Comparison of ENCODE assay signal across 32 cellular contexts in the genomic region with DNA sequence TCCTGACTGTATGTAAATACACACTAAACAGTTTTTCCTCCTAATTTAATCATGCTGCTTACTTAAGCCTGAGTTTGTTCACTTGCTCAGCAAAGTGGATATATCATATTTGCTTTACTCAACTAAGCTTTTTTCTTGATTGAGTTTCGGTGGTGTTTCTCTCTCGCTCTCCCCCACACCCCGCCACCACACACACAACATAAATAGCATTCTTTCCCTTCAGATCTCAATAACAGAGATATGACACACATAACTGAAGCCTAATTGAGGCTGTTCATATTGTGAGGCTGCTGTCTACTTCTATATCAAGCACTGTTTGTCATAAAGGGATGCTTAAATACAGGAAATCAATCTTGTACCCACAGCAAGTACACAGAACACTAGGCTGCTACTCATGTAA.
"Had no signal": no experiment of that assay in that cellular context is flagged by ENCODE, and none has a peak within 500 bp of the region (broad histone marks: within the 10 kb centered on the region; RNA-seq: fewer than 3 reads in every experiment).

No MANE protein-coding gene starts in this region.

- H3K27me3 Mint-ChIP-seq: activated CD4-positive, alpha-beta T cell treated with anti-CD3 and anti-CD28 coated beads, Interleukin-2, amount 10 ng/mL, durations not matched to agents 24 days and 14 days; activated CD8-positive, alpha-beta T cell treated with anti-CD3 and anti-CD28 coated beads for 36 hours; activated T-helper 17 cell treated with anti-CD3 and anti-CD28 coated beads, Interleukin-2, amount 50 U/mL, for 72 hours had no signal

- DNase-seq: activated CD4-positive, alpha-beta T cell treated with anti-CD3 and anti-CD28 coated beads, Interleukin-2, amount 10 ng/mL, durations not matched to agents 24 days and 14 days; activated CD4-positive, alpha-beta T cell treated with anti-CD3 and anti-CD28 coated beads, Interleukin-2, amount 50 U/mL, for 4 hours; activated CD8-positive, alpha-beta T cell treated with anti-CD3 and anti-CD28 coated beads for 36 hours; activated effector memory CD4-positive, alpha-beta T cell treated with anti-CD3 and anti-CD28 coated beads, Interleukin-2, amount 50 U/mL, for 16 hours; activated naive CD4-positive, alpha-beta T cell; activated naive CD8-positive, alpha-beta T cell treated with anti-CD3 and anti-CD28 coated beads, Interleukin-2, amount 10 ng/mL, durations not matched to agents 7 days and 5 days; activated T-cell treated with anti-CD3 and anti-CD28 coated beads, Interleukin-2, amount 50 U/mL, for 1 hour; activated T-cell treated with anti-CD3 and anti-CD28 coated beads, Interleukin-2, amount 50 U/mL, for 72 hours; body of pancreas; caudate nucleus; cerebellar nuclear complex; Karpas-422; KBM-7; NCI-H1105; NCI-H1436; NCI-H1694; NCI-H1930; NCI-H2081 treated with DMSO at 0.1 percent for 48 hours; NCI-H2171; NCI-H510A; NCI-H526 treated with DMSO at 0.1 percent for 48 hours; PC-3; Peyer's patch; RPMI8226; SK-N-SH had no signal

- H3K4me3 Mint-ChIP-seq: activated CD4-positive, alpha-beta T cell treated with anti-CD3 and anti-CD28 coated beads, Interleukin-2, amount 10 ng/mL, durations not matched to agents 24 days and 14 days; activated CD8-positive, alpha-beta T cell treated with anti-CD3 and anti-CD28 coated beads for 36 hours; activated naive CD4-positive, alpha-beta T cell treated with anti-CD3 and anti-CD28 coated beads, Interleukin-2, amount 50 U/mL, for 24 hours; activated naive CD8-positive, alpha-beta T cell treated with anti-CD3 and anti-CD28 coated beads, Interleukin-2, amount 10 ng/mL, durations not matched to agents 7 days and 5 days; activated T-cell treated with anti-CD3 and anti-CD28 coated beads, Interleukin-2, amount 50 U/mL, for 72 hours; activated T-helper 17 cell treated with anti-CD3 and anti-CD28 coated beads, Interleukin-2, amount 50 U/mL, for 72 hours; T-helper 1 cell treated with Interleukin-12 subunit alpha and Interleukin-12 subunit beta and Interleukin-4 antibody, amounts not matched to agents 30 μg/mL and 1 μg/mL, for 36 hours; T-helper 2 cell treated with Interferon-gamma antibody and Interleukin-4, amounts not matched to agents 5 μg/mL and 100 μg/mL, for 36 hours had no signal

- H3K27ac Mint-ChIP-seq: activated CD4-positive, alpha-beta T cell treated with anti-CD3 and anti-CD28 coated beads, Interleukin-2, amount 10 ng/mL, durations not matched to agents 24 days and 14 days; activated CD8-positive, alpha-beta T cell treated with anti-CD3 and anti-CD28 coated beads for 36 hours; activated naive CD4-positive, alpha-beta T cell treated with anti-CD3 and anti-CD28 coated beads, Interleukin-2, amount 50 U/mL, for 24 hours; activated naive CD8-positive, alpha-beta T cell treated with anti-CD3 and anti-CD28 coated beads, Interleukin-2, amount 10 ng/mL, durations not matched to agents 7 days and 5 days; activated T-cell treated with anti-CD3 and anti-CD28 coated beads, Interleukin-2, amount 50 U/mL, for 72 hours; activated T-helper 17 cell treated with anti-CD3 and anti-CD28 coated beads, Interleukin-2, amount 50 U/mL, for 72 hours; T-helper 1 cell treated with Interleukin-12 subunit alpha and Interleukin-12 subunit beta and Interleukin-4 antibody, amounts not matched to agents 30 μg/mL and 1 μg/mL, for 36 hours; T-helper 2 cell treated with Interferon-gamma antibody and Interleukin-4, amounts not matched to agents 5 μg/mL and 100 μg/mL, for 36 hours had no signal

- H3K4me1 Mint-ChIP-seq: activated CD4-positive, alpha-beta T cell treated with anti-CD3 and anti-CD28 coated beads, Interleukin-2, amount 10 ng/mL, durations not matched to agents 24 days and 14 days; activated naive CD4-positive, alpha-beta T cell treated with anti-CD3 and anti-CD28 coated beads, Interleukin-2, amount 50 U/mL, for 24 hours; activated naive CD8-positive, alpha-beta T cell treated with anti-CD3 and anti-CD28 coated beads, Interleukin-2, amount 10 ng/mL, durations not matched to agents 7 days and 5 days; activated T-helper 17 cell treated with anti-CD3 and anti-CD28 coated beads, Interleukin-2, amount 50 U/mL, for 72 hours had no signal

- H3K36me3 Mint-ChIP-seq: activated naive CD4-positive, alpha-beta T cell treated with anti-CD3 and anti-CD28 coated beads, Interleukin-2, amount 50 U/mL, for 24 hours; activated naive CD8-positive, alpha-beta T cell treated with anti-CD3 and anti-CD28 coated beads, Interleukin-2, amount 10 ng/mL, durations not matched to agents 7 days and 5 days had no signal

- ATAC-seq: activated CD8-positive, alpha-beta T cell treated with anti-CD3 and anti-CD28 coated beads for 36 hours; activated T-cell treated with anti-CD3 and anti-CD28 coated beads, Interleukin-2, amount 50 U/mL, for 72 hours; activated T-helper 17 cell treated with anti-CD3 and anti-CD28 coated beads, Interleukin-2, amount 50 U/mL, for 72 hours; body of pancreas; PC-3 had no signal

- FAIRE-seq: bronchial epithelial cell, colon, TTC549 had no signal

- H3K9me3 Mint-ChIP-seq: activated CD4-positive, alpha-beta T cell treated with anti-CD3 and anti-CD28 coated beads, Interleukin-2, amount 10 ng/mL, durations not matched to agents 24 days and 14 days; activated CD8-positive, alpha-beta T cell treated with anti-CD3 and anti-CD28 coated beads for 36 hours; activated naive CD8-positive, alpha-beta T cell treated with anti-CD3 and anti-CD28 coated beads, Interleukin-2, amount 10 ng/mL, durations not matched to agents 7 days and 5 days; activated T-helper 17 cell treated with anti-CD3 and anti-CD28 coated beads, Interleukin-2, amount 50 U/mL, for 72 hours; T-helper 1 cell treated with Interleukin-12 subunit alpha and Interleukin-12 subunit beta and Interleukin-4 antibody, amounts not matched to agents 30 μg/mL and 1 μg/mL, for 36 hours; T-helper 2 cell treated with Interferon-gamma antibody and Interleukin-4, amounts not matched to agents 5 μg/mL and 100 μg/mL, for 36 hours had no signal
